In genomic region chr19:34501339-34502320, GRCh38 we compare ENCODE assay signal across 1 cellular context.
TF ChIP-seq lines count a peak whose summit lies in the region.

No MANE protein-coding gene starts in this region.

TF ChIP-seq in HepG2, 621 proteins besides CTCF, POLR2A, EP300 and RAD21 (continued from another document and continues in another):
- TF ChIP-seq HNRNPUL1 (IDR thresholded peaks at IDR 0.05; ENCODE audit: low read depth, low read length) (no peak), SNAPC5 (CRISPR knock-in tag; IDR thresholded peaks at IDR 0.05; ENCODE audit: borderline replicate concordance) (no peak), ZBTB20 (CRISPR knock-in tag; IDR thresholded peaks at IDR 0.05; ENCODE audit: borderline replicate concordance, low read depth) (no peak), SP140L (CRISPR knock-in tag; IDR thresholded peaks at IDR 0.05; ENCODE audit: borderline replicate concordance) (no peak), ZNF160 (CRISPR knock-in tag; IDR thresholded peaks at IDR 0.05) (peak; percentile 42; the same call in 1 of the 2 replicates), ZNF816 (CRISPR knock-in tag; IDR thresholded peaks at IDR 0.05; ENCODE audit: borderline replicate concordance) (no peak), ZSCAN31 (CRISPR knock-in tag; IDR thresholded peaks at IDR 0.05; ENCODE audit: low read depth) (0 out of 2 replicates have a peak, but pooled peaks have one; percentile 34), ARID5B (CRISPR knock-in tag; IDR thresholded peaks at IDR 0.05) (peak; percentile 39; the same call in 1 of the 2 replicates), SOX6 (IDR thresholded peaks at IDR 0.05) (no peak), SOX6 (CRISPR knock-in tag; IDR thresholded peaks at IDR 0.05) (peak; percentile 45; the same call in 1 of the 2 replicates), FOXM1 (CRISPR knock-in tag; IDR thresholded peaks at IDR 0.05) (no peak), AKAP8 (CRISPR knock-in tag; IDR thresholded peaks at IDR 0.05) (no peak), MEIS2 (CRISPR knock-in tag; IDR thresholded peaks at IDR 0.05) (0 out of 2 replicates have a peak, but pooled peaks have one; percentile 29), ZNF556 (CRISPR knock-in tag; IDR thresholded peaks at IDR 0.05; ENCODE audit: borderline replicate concordance) (no peak; the same call in 1 of the 2 replicates), ZNF333 (CRISPR knock-in tag; IDR thresholded peaks at IDR 0.05; ENCODE audit: borderline replicate concordance) (peak; percentile 70; the same call in 1 of the 2 replicates), ZMYM4 (CRISPR knock-in tag; IDR thresholded peaks at IDR 0.05) (peak; percentile 81), MIER3 (CRISPR knock-in tag; IDR thresholded peaks at IDR 0.05; ENCODE audit: borderline replicate concordance) (no peak), TOPORS (CRISPR knock-in tag; IDR thresholded peaks at IDR 0.05) (no peak), ZNF263 (CRISPR knock-in tag; IDR thresholded peaks at IDR 0.05) (peak; percentile 80), ZNF546 (CRISPR knock-in tag; conservative IDR thresholded peaks at IDR 0.05) (no peak), ZNF598 (CRISPR knock-in tag; IDR thresholded peaks at IDR 0.05; ENCODE audit: borderline replicate concordance) (no peak), HMG20A (CRISPR knock-in tag; IDR thresholded peaks at IDR 0.05; ENCODE audit: borderline replicate concordance) (no peak), DZIP1 (CRISPR knock-in tag; IDR thresholded peaks at IDR 0.05) (no peak), POGZ (CRISPR knock-in tag; IDR thresholded peaks at IDR 0.05) (peak; percentile 69; the same call in 1 of the 2 replicates), GPBP1L1 (CRISPR knock-in tag; IDR thresholded peaks at IDR 0.05) (no peak), HMGA1 (CRISPR knock-in tag; conservative IDR thresholded peaks at IDR 0.05) (no peak), ZBTB26 (CRISPR knock-in tag; IDR thresholded peaks at IDR 0.05; ENCODE audit: borderline replicate concordance) (peak; percentile 53; the same call in 1 of the 2 replicates), NONO (IDR thresholded peaks at IDR 0.05) (no peak), NONO (CRISPR knock-in tag; conservative IDR thresholded peaks at IDR 0.05) (no peak), ZNF740 (CRISPR knock-in tag; IDR thresholded peaks at IDR 0.05) (0 out of 2 replicates have a peak, but pooled peaks have one; percentile 43), SMAD3 (CRISPR knock-in tag; IDR thresholded peaks at IDR 0.05) (no peak), ZKSCAN8 (CRISPR knock-in tag; IDR thresholded peaks at IDR 0.05; ENCODE audit: borderline replicate concordance) (no peak), BORCS8-MEF2B (CRISPR knock-in tag; IDR thresholded peaks at IDR 0.05) (peak; percentile 58; the same call in 1 of the 2 replicates), ZNF124 (CRISPR knock-in tag; IDR thresholded peaks at IDR 0.05) (no peak), PITX1 (CRISPR knock-in tag; IDR thresholded peaks at IDR 0.05) (0 out of 2 replicates have a peak, but pooled peaks have one; percentile 35), ZBTB3 (CRISPR knock-in tag; IDR thresholded peaks at IDR 0.05; ENCODE audit: borderline replicate concordance, low read depth) (no peak), ZBTB8A (CRISPR knock-in tag; IDR thresholded peaks at IDR 0.05; ENCODE audit: borderline replicate concordance, low read depth) (no peak), KDM6A (CRISPR knock-in tag; IDR thresholded peaks at IDR 0.05; ENCODE audit: low read depth) (no peak), ZNF383 (CRISPR knock-in tag; IDR thresholded peaks at IDR 0.05; ENCODE audit: borderline replicate concordance) (no peak), ZBTB43 (CRISPR knock-in tag; conservative IDR thresholded peaks at IDR 0.05) (no peak), ZGPAT (CRISPR knock-in tag; IDR thresholded peaks at IDR 0.05) (peak; percentile 55; the same call in 1 of the 2 replicates), ZNF138 (CRISPR knock-in tag; IDR thresholded peaks at IDR 0.05; ENCODE audit: low read depth) (no peak), KDM5A (IDR thresholded peaks at IDR 0.05; ENCODE audit: borderline replicate concordance, low read length) (no peak), SMYD3 (CRISPR knock-in tag; IDR thresholded peaks at IDR 0.05) (no peak), TSC22D2 (CRISPR knock-in tag; IDR thresholded peaks at IDR 0.05; ENCODE audit: borderline replicate concordance) (0 out of 2 replicates have a peak, but pooled peaks have one; percentile 38), TRIM22 (IDR thresholded peaks at IDR 0.05) (no peak), ZXDC (CRISPR knock-in tag; IDR thresholded peaks at IDR 0.05) (no peak), NRL (CRISPR knock-in tag; IDR thresholded peaks at IDR 0.05; ENCODE audit: borderline replicate concordance) (peak; percentile 69; the same call in 1 of the 2 replicates)
